ENCODE assay signal across 19 cellular contexts in the genomic region with DNA sequence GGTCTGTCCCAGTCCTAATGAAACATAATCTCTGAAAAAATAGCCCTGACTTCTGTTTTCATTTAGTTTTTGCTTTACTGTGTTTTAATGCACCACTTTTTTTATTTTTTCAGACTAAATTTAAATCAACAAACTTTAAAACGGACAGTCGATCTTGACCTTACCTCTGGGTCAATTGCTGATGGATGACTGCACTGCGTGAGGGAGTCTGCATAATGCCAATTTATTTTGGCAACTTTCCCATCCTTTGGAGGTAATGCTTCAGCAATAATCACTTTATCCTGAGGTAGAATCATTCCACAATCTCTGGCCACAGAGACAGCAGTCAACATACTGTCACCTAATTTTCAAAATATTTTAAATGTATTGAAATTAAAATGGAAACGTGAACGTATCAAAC. TPM values are rescaled to one million over a fixed set of nuclear protein-coding genes. Genes with fewer than 3 reads are reported as not detected.
DNase-seq lines count a peak whose midpoint lies in the region; ATAC-seq and TF ChIP-seq lines count a peak whose summit lies in the region.
"Had no signal": no experiment of that assay in that cellular context is flagged by ENCODE, and none has a peak within 500 bp of the region (broad histone marks: within the 10 kb centered on the region; RNA-seq: fewer than 3 reads in every experiment).

No MANE protein-coding gene starts in this region.

- no peak for TF ChIP-seq RAD21 in SK-N-SH (IDR thresholded peaks at IDR 0.05; ENCODE audit: low read length)
- no peak for TF ChIP-seq RAD21 in IMR-90 (IDR thresholded peaks at IDR 0.05; ENCODE audit: low read length)

- H3K9me2 ChIP-seq in SK-N-SH = no peaks in the 10 kb centered on the region

- H3K27ac ChIP-seq in SK-N-SH (ENCODE audit: low read depth in 2 of 2, low read length in 1 of 2) (no peak overlapping the region), IMR-90 (ENCODE audit: insufficient read depth, low read length) (no peak overlapping the region), thyroid gland (peak overlapping the region; percentile 25 to 52 (median 36))
- H3K27ac ChIP-seq: C4-2B, SK-N-MC had no signal

- H3K4me1 Mint-ChIP-seq in activated T-helper 2 cell treated with anti-CD3 and anti-CD28 coated beads, Interferon-gamma antibody, Interleukin-2, Interleukin-4, amounts not matched to agents 10 μg/mL and 5 μg/mL and 100 μg/mL, durations not matched to agents 14 hours and 24 hours and 36 hours (ENCODE audit: low read depth) = peaks cover 4% of the 10 kb centered on the region
- H3K4me1 Mint-ChIP-seq: T-cell had no signal

- in situ Hi-C loops in IMR-90 (cut with MboI; ENCODE audit: low sequenced_read_pairs) = no loop called here

- no peak overlapping the region for H2BK15ac ChIP-seq in IMR-90 (ENCODE audit: low read depth, low read length)

- H4K5ac ChIP-seq in IMR-90 (ENCODE audit: low read depth, low read length) = no peak overlapping the region

- peaks cover 20 to 33% of the 10 kb centered on the region in 2 experiments; a peak in 3 of 4 replicates for H3K79me1 ChIP-seq in IMR-90 (ENCODE audit: low read depth in 1 of 2, low read length in 2 of 2)

- H3K9me1 ChIP-seq in IMR-90 (ENCODE audit: insufficient read depth, low read length) = no peaks in the 10 kb centered on the region

- no peak overlapping the region for H2BK20ac ChIP-seq in IMR-90 (ENCODE audit: low read depth, low read length)

- TF ChIP-seq CTCF in SK-N-SH (IDR thresholded peaks at IDR 0.05) (no peak), IMR-90 (conservative IDR thresholded peaks at IDR 0.05; ENCODE audit: low read depth, low read length) (no peak), thyroid gland (IDR thresholded peaks at IDR 0.05) (no peak)

- no peak overlapping the region for H4K8ac ChIP-seq in IMR-90 (ENCODE audit: low read depth in 2 of 2, low read length in 2 of 2)

- ATAC-seq in SK-N-SH treated with all-trans-retinoic acid at 6 μM for 48 hours = no peak
- no peak for ATAC-seq in IMR-90 (ENCODE audit: low read depth)
- ATAC-seq in activated CD4-positive, CD25-positive, alpha-beta regulatory T cell treated with anti-CD3 and anti-CD28 coated beads, Interleukin-2, amount 50 U/mL, for 24 hours = no peak
- ATAC-seq: GM12878, T-cell had no signal

- peaks cover 54% of the 10 kb centered on the region for H3F3A ChIP-seq in SK-N-SH (replicated peaks; ENCODE audit: insufficient read depth)

- H3K23ac ChIP-seq in IMR-90 (ENCODE audit: low read depth, low read length) = no peak overlapping the region

- H2AK9ac ChIP-seq in IMR-90 (replicated peaks; ENCODE audit: low read depth, low read length, poor library complexity) = no peak overlapping the region

- H3K4me2 ChIP-seq in SK-N-SH = no peak overlapping the region
- H3K4me2 ChIP-seq in IMR-90 (ENCODE audit: low read depth, low read length) = no peak overlapping the region

- H4K91ac ChIP-seq in IMR-90 (ENCODE audit: insufficient read depth, low read depth, low read length) = no peak overlapping the region

- H2AFZ ChIP-seq in SK-N-SH (ENCODE audit: low read depth) = no peak overlapping the region
- no peak overlapping the region for H2AFZ ChIP-seq in IMR-90 (replicated peaks; ENCODE audit: low read length, poor library complexity)

- CTCF ChIA-PET in SK-N-SH (lab: Yijun Ruan, JAX) = interaction anchor here (0.8 to 2.4 kb wide), 3 partner anchors 40 to 98 kb away, joined by 3 to 7 read pairs (median 4); no protein-coding TSS in a partner anchor
- CTCF ChIA-PET in IMR-90 (lab: Yijun Ruan, JAX) = no interaction called here

- H3K79me2 ChIP-seq in SK-N-SH (ENCODE audit: insufficient read depth) = peaks cover 54% of the 10 kb centered on the region

- peak; percentile 14 for DNase-seq in SK-N-SH
- no peak for DNase-seq in IMR-90
- peak; percentile 76 for DNase-seq in NCI-H774 (lab: John Stamatoyannopoulos, UW)
- DNase-seq in thyroid gland = peak; percentile 34 to 46
- DNase-seq in activated T-helper 2 cell treated with anti-CD3 and anti-CD28 coated beads, Interferon-gamma antibody, Interleukin-2, Interleukin-4, amounts not matched to agents 10 μg/mL and 5 μg/mL and 100 μg/mL, durations not matched to agents 14 hours and 24 hours and 36 hours (ENCODE audit: low spot score) = no peak
- DNase-seq: ACHN, AML-193, GOT3, MM.1S, NCI-H526, OCI-M1, Right ventricle myocardium superior, T-cell, T-helper 9 cell had no signal

- H3K4ac ChIP-seq in IMR-90 (ENCODE audit: low read depth, low read length) = no peak overlapping the region

- H3K36me3 ChIP-seq in SK-N-SH (replicated peaks in 1 of 2; ENCODE audit: control insufficient read depth in 1 of 2, insufficient read depth in 2 of 2, low read length in 1 of 2) (peaks cover 79 to 88% of the 10 kb centered on the region in 2 experiments), IMR-90 (ENCODE audit: control insufficient read depth, insufficient read depth, low read length) (peaks cover 55% of the 10 kb centered on the region), thyroid gland (peaks cover 29 to 67% of the 10 kb centered on the region in 2 donors)

- H3K27me3 ChIP-seq in SK-N-SH (ENCODE audit: insufficient read depth) (no peaks in the 10 kb centered on the region), IMR-90 (ENCODE audit: control insufficient read depth, insufficient read depth, low read length) (no peaks in the 10 kb centered on the region), thyroid gland (no peaks in the 10 kb centered on the region)

- H3K56ac ChIP-seq in IMR-90 (ENCODE audit: extremely low read depth, insufficient read depth, low read length) = no peak overlapping the region

- POLR2A ChIA-PET in SK-N-SH (lab: Yijun Ruan, JAX) (no interaction called here), IMR-90 (lab: Charles Lee; ENCODE audit: unreplicated experiment) (no interaction called here)

- no peak overlapping the region for H3K18ac ChIP-seq in IMR-90 (ENCODE audit: low read depth, low read length)

- no peaks in the 10 kb centered on the region for H4K20me1 ChIP-seq in SK-N-SH (ENCODE audit: insufficient read depth)
- H4K20me1 ChIP-seq in IMR-90 (ENCODE audit: insufficient read depth, low read length) = peaks cover 13% of the 10 kb centered on the region; the same call in 1 of the 2 replicates

- TF ChIP-seq POLR2A in IMR-90 (IDR thresholded peaks at IDR 0.05; ENCODE audit: low read depth, low read length) = no peak
- no peak for TF ChIP-seq POLR2A in thyroid gland (IDR thresholded peaks at IDR 0.05)

- H3K14ac ChIP-seq in IMR-90 (replicated peaks; ENCODE audit: low read depth, low read length) = no peak overlapping the region

- 74% methylated on average over 5 of the region's 5 CpGs for WGBS in SK-N-SH (ENCODE audit: low lambda C conversion rate)
- 61% methylated on average over 3 of the region's 5 CpGs; no CpG with 5 or more reads in 1 of the 2 experiments for WGBS in IMR-90 (ENCODE audit: extremely low coverage in 2 of 2, insufficient read length in 1 of 2), 2 experiments
- 31 to 32% methylated on average over 5 of the region's 5 CpGs for WGBS in thyroid gland, 2 donors

- H3K9me3 ChIP-seq in SK-N-SH (no peaks in the 10 kb centered on the region), IMR-90 (ENCODE audit: control insufficient read depth, insufficient read depth, low read length) (no peaks in the 10 kb centered on the region), thyroid gland (no peaks in the 10 kb centered on the region)

- no peaks in the 10 kb centered on the region for H3K27me3 Mint-ChIP-seq in activated T-helper 2 cell treated with anti-CD3 and anti-CD28 coated beads, Interferon-gamma antibody, Interleukin-2, Interleukin-4, amounts not matched to agents 10 μg/mL and 5 μg/mL and 100 μg/mL, durations not matched to agents 14 hours and 24 hours and 36 hours (ENCODE audit: low read depth)
- H3K27me3 Mint-ChIP-seq: T-cell had no signal

- no peak overlapping the region for H3K27ac Mint-ChIP-seq in activated T-helper 2 cell treated with anti-CD3 and anti-CD28 coated beads, Interferon-gamma antibody, Interleukin-2, Interleukin-4, amounts not matched to agents 10 μg/mL and 5 μg/mL and 100 μg/mL, durations not matched to agents 14 hours and 24 hours and 36 hours
- H3K27ac Mint-ChIP-seq: T-cell had no signal

- H2AK5ac ChIP-seq in IMR-90 (ENCODE audit: low read depth, low read length) = no peak overlapping the region

- TF ChIP-seq EP300 in SK-N-SH (IDR thresholded peaks at IDR 0.05; ENCODE audit: borderline replicate concordance in 1 of 2, low read depth in 1 of 2, low read length in 1 of 2) = no peak

- no peak overlapping the region for H3K4me3 Mint-ChIP-seq in activated T-helper 2 cell treated with anti-CD3 and anti-CD28 coated beads, Interferon-gamma antibody, Interleukin-2, Interleukin-4, amounts not matched to agents 10 μg/mL and 5 μg/mL and 100 μg/mL, durations not matched to agents 14 hours and 24 hours and 36 hours (ENCODE audit: low read depth)
- H3K4me3 Mint-ChIP-seq: T-cell had no signal

- no peak overlapping the region for H2BK120ac ChIP-seq in IMR-90 (ENCODE audit: low read depth, low read length)

- peaks cover 62% of the 10 kb centered on the region for H3K36me3 Mint-ChIP-seq in activated T-helper 2 cell treated with anti-CD3 and anti-CD28 coated beads, Interferon-gamma antibody, Interleukin-2, Interleukin-4, amounts not matched to agents 10 μg/mL and 5 μg/mL and 100 μg/mL, durations not matched to agents 14 hours and 24 hours and 36 hours (ENCODE audit: low read depth)

- dilution Hi-C loops in IMR-90 (cut with HindIII; ENCODE audit: low sequenced_read_pairs, unreplicated experiment) = no loop called here

- H3K4me3 ChIP-seq in SK-N-SH (ENCODE audit: low read depth in 2 of 2, low read length in 1 of 2) (no peak overlapping the region), IMR-90 (ENCODE audit: insufficient read depth, low read depth, low read length) (no peak overlapping the region), thyroid gland (replicated peaks in 1 of 3) (no peak overlapping the region)
- H3K4me3 ChIP-seq: GM12878, SK-N-MC had no signal

- H3K4me1 ChIP-seq in SK-N-SH (ENCODE audit: control insufficient read depth in 1 of 2, insufficient read depth in 2 of 2, low read depth in 1 of 2, low read length in 1 of 2) (peaks cover 0 to 3% of the 10 kb centered on the region in 2 experiments; a peak in 2 of 4 replicates), IMR-90 (ENCODE audit: control insufficient read depth, insufficient read depth, low read length) (no peaks in the 10 kb centered on the region), thyroid gland (peaks cover 12 to 18% of the 10 kb centered on the region in 2 donors)

- no peaks in the 10 kb centered on the region for H3K9me3 Mint-ChIP-seq in activated T-helper 2 cell treated with anti-CD3 and anti-CD28 coated beads, Interferon-gamma antibody, Interleukin-2, Interleukin-4, amounts not matched to agents 10 μg/mL and 5 μg/mL and 100 μg/mL, durations not matched to agents 14 hours and 24 hours and 36 hours
- H3K9me3 Mint-ChIP-seq: T-cell had no signal

- H3K9ac ChIP-seq in SK-N-SH (no peak overlapping the region), IMR-90 (ENCODE audit: low read depth, low read length) (no peak overlapping the region)

- TSS peak; percentile 34 for BruUV-seq in IMR-90 (replicated peaks; lab: Mats Ljungman, UMichigan)

- intact Hi-C loops in IMR-90 (cut with micrococcal nuclease) (no loop called here), thyroid gland (cut with DNase I) (no loop called here)
- intact Hi-C loops in activated T-helper 2 cell treated with anti-CD3 and anti-CD28 coated beads, Interferon-gamma antibody, Interleukin-2, Interleukin-4, amounts not matched to agents 10 μg/mL and 5 μg/mL and 100 μg/mL, durations not matched to agents 14 hours and 24 hours and 36 hours (cut with micrococcal nuclease) = no loop called here

- no peak overlapping the region for H2BK5ac ChIP-seq in IMR-90 (ENCODE audit: low read depth, low read length, poor library complexity, severe bottlenecking)

RNA-seq across cellular contexts. Expression of a gene that starts 32.5 kb away (rescaled TPM):
- polyA plus RNA-seq in SK-N-SH (2012; rRNA removed) (0.13 and 0.23 TPM in 2 replicates), IMR-90 (2012; rRNA removed) (0.12 and 0.16 TPM in 2 replicates)
- 0.08 and 0.09 TPM in 2 replicates for polyA plus RNA-seq in SK-N-SH (2012; cell fraction: cytosol; rRNA removed)
- 0.80 and 0.83 TPM in 2 replicates for polyA plus RNA-seq in SK-N-SH (2012; cell fraction: nucleus; rRNA removed)
- total RNA-seq in IMR-90 (2012; rRNA removed) (under 0.01 TPM in 2 replicates), thyroid gland (1 to 10 TPM in 1 of 4 donors, under 1 TPM in 3; 0.39 to 1.2 (median 0.74) TPM)
- 0.01 and 0.09 TPM in 2 replicates for polyA plus RNA-seq in IMR-90 (2012; cell fraction: cytosol; rRNA removed)
- polyA plus RNA-seq in IMR-90 (2012; cell fraction: nucleus; rRNA removed; ENCODE audit: low replicate concordance) = 0.34 and 0.40 TPM in 2 replicates
- total RNA-seq in activated T-helper 2 cell treated with anti-CD3 and anti-CD28 coated beads, Interferon-gamma antibody, Interleukin-2, Interleukin-4, amounts not matched to agents 10 μg/mL and 5 μg/mL and 100 μg/mL, durations not matched to agents 14 hours and 24 hours and 36 hours = 0.23 and 0.28 TPM in 2 replicates
- total RNA-seq: GM12878, Right ventricle myocardium superior had no signal
- polyA plus RNA-seq: GM12878 had no signal

RNA-seq across cellular contexts. Expression of a gene that starts 55.2 kb away (rescaled TPM):
- 48.2 and 67.2 TPM in 2 replicates for polyA plus RNA-seq in SK-N-SH (2012; rRNA removed)
- 84.5 and 91.7 TPM in 2 replicates for polyA plus RNA-seq in SK-N-SH (2012; cell fraction: cytosol; rRNA removed)
- 31.0 and 73.2 TPM in 2 replicates for polyA plus RNA-seq in SK-N-SH (2012; cell fraction: nucleus; rRNA removed)
- 154 and 284 TPM in 2 replicates for total RNA-seq in IMR-90 (2012; rRNA removed)
- polyA plus RNA-seq in IMR-90 (2012; rRNA removed) = 37.5 and 48.1 TPM in 2 replicates
- polyA plus RNA-seq in IMR-90 (2012; cell fraction: cytosol; rRNA removed) = 11.9 and 18.2 TPM in 2 replicates
- 8.3 and 70.9 TPM in 2 replicates for polyA plus RNA-seq in IMR-90 (2012; cell fraction: nucleus; rRNA removed; ENCODE audit: low replicate concordance)
- 100 to 1,000 TPM; 262 to 426 (median 341) TPM for total RNA-seq in thyroid gland
- 136 and 150 TPM in 2 replicates for total RNA-seq in activated T-helper 2 cell treated with anti-CD3 and anti-CD28 coated beads, Interferon-gamma antibody, Interleukin-2, Interleukin-4, amounts not matched to agents 10 μg/mL and 5 μg/mL and 100 μg/mL, durations not matched to agents 14 hours and 24 hours and 36 hours

Comparison
In these comparisons a context has a peak if more than half of its experiments do, and no peak if none do; other contexts are left out.
1. DNase-seq: peak in SK-N-SH (single experiment), NCI-H774 (single experiment) and thyroid gland (2 of 2); none in IMR-90 (single experiment) and activated T-helper 2 cell treated with anti-CD3 and anti-CD28 coated beads, Interferon-gamma antibody, Interleukin-2, Interleukin-4, amounts not matched to agents 10 μg/mL and 5 μg/mL and 100 μg/mL, durations not matched to agents 14 hours and 24 hours and 36 hours (single experiment).
2. H3K27ac ChIP-seq: peak in thyroid gland (3 of 3); none in SK-N-SH (0 of 2) and IMR-90 (single experiment).